ENCODE assay signal across 6 cellular contexts in the genomic region with DNA sequence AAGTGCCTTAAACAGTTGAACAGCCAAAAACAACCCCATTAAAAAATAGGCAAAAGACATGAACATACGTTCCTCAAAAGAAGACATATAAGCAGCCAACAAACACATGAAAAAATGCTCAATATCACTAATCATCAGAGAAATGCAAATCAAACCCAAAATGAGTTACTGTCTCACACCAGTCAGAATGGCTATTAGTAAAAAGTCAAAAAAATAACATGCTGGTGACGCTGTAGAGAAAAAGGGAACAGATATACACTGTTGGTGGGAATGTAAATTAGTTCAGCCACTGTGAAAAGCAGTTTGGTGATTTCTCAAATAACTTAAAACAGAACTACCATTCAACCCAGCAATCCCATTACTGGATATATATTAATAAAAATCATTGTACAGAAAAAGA. TPM values are rescaled to one million over a fixed set of nuclear protein-coding genes. Genes with fewer than 3 reads are reported as not detected.
"Had no signal": no experiment of that assay in that cellular context is flagged by ENCODE, and none has a peak within 500 bp of the region (broad histone marks: within the 10 kb centered on the region; RNA-seq: fewer than 3 reads in every experiment).

No MANE protein-coding gene starts in this region.

RNA-seq across cellular contexts. Expression of a gene that starts 6.0 kb away (rescaled TPM):
- total RNA-seq: GM23338, H1, H9, IMR-90, K562 had no signal
- polyA plus RNA-seq: GM23338, H1, IMR-90, K562 had no signal

RNA-seq across cellular contexts. Expression of a gene that starts 8.8 kb away (rescaled TPM):
- total RNA-seq: GM23338, H1, H9, IMR-90, K562 had no signal
- polyA plus RNA-seq: GM23338, H1, IMR-90, K562 had no signal

RNA-seq across cellular contexts. Expression of a gene that starts 14.0 kb away (rescaled TPM):
- total RNA-seq: GM23338, H1, H9, HT-29, IMR-90, K562 had no signal
- polyA plus RNA-seq: GM23338, H1, IMR-90, K562 had no signal

RNA-seq across cellular contexts. Expression of a gene that starts 22.4 kb away (rescaled TPM):
- total RNA-seq: GM23338, H1, H9, HT-29, IMR-90, K562 had no signal
- polyA plus RNA-seq: GM23338, H1, IMR-90, K562 had no signal

RNA-seq across cellular contexts. Expression of a gene that starts 51.8 kb away (rescaled TPM):
- total RNA-seq: GM23338, H1, H9, HT-29, IMR-90, K562 had no signal
- polyA plus RNA-seq: GM23338, H1, IMR-90, K562 had no signal
